ENCODE assay signal across 20 cellular contexts in the genomic region with DNA sequence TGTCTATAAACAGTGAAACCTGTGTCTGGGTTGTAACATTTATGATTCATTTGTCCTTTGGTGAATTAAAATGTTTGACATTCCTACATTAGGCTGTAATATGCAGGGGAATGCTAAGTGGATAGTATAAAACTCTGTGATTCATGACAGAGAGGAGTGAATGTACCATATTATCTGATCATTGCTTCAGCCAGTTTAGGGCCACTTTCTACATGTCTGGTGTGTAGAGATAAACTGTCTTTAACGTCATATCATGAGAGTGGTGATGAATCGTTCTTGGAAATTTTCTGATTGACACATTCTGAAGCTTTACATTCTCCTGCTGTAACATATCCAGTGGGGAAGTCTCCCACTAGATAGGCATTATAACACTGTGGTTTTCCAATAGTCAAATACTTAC.
DNase-seq lines count a peak whose midpoint lies in the region; ATAC-seq, FAIRE-seq and TF ChIP-seq lines count a peak whose summit lies in the region.
"Had no signal": no experiment of that assay in that cellular context is flagged by ENCODE, and none has a peak within 500 bp of the region (broad histone marks: within the 10 kb centered on the region; RNA-seq: fewer than 3 reads in every experiment).

No MANE protein-coding gene starts in this region.

- 83% methylated on average over 2 of the region's 2 CpGs; no CpG with 5 or more reads in 1 of the 2 experiments for WGBS in H1 (ENCODE audit: extremely low coverage in 1 of 2, insufficient coverage in 1 of 2, insufficient read length in 1 of 2, insufficient replicate concordance in 2 of 2, low coverage in 1 of 2, low lambda C conversion rate in 2 of 2, missing lambda C conversion rate in 1 of 2), 2 experiments

- no peak overlapping the region for H2BK20ac ChIP-seq in H1 (ENCODE audit: low read length)

- H4K5ac ChIP-seq in H1 (ENCODE audit: insufficient read length, low read depth, low read length): no peak overlapping the region

- H3K56ac ChIP-seq in H1 (replicated peaks; ENCODE audit: insufficient read length, low read depth, low read length): no peak overlapping the region

- H3K14ac ChIP-seq in H1 (ENCODE audit: insufficient read length): no peak overlapping the region

- no peaks in the 10 kb centered on the region for H3K9me3 ChIP-seq in H1 (ENCODE audit: insufficient read depth in 2 of 2, low read depth in 1 of 2, low read length in 1 of 2)
- H3K9me3 ChIP-seq: right lobe of liver had no signal

- ATAC-seq in activated T-helper 17 cell treated with anti-CD3 and anti-CD28 coated beads, Interleukin-2, amount 50 U/mL, for 72 hours (replicated peaks): no peak
- no peak for ATAC-seq in GM19455 (IDR thresholded peaks at IDR 0.05; ENCODE audit: unreplicated experiment)
- ATAC-seq: right lobe of liver; stimulated activated naive CD8-positive, alpha-beta T cell treated with anti-CD3 and anti-CD28 coated beads, Interleukin-15, amount 100 ng/mL, for 72 hours had no signal

- H2AK5ac ChIP-seq in H1 (ENCODE audit: low read depth, low read length): no peak overlapping the region

- no peaks in the 10 kb centered on the region for H3K27me3 ChIP-seq in H1 (replicated peaks in 1 of 4; ENCODE audit: control insufficient read depth in 3 of 4, extremely low read depth in 1 of 4, insufficient read depth in 3 of 4, low read length in 3 of 4)
- H3K27me3 ChIP-seq: right lobe of liver had no signal

- H3K36me3 ChIP-seq in H1 (ENCODE audit: control insufficient read depth in 2 of 4, insufficient read depth in 4 of 4, low read length in 3 of 4): no peaks in the 10 kb centered on the region
- H3K36me3 ChIP-seq: right lobe of liver had no signal

- H3K23me2 ChIP-seq in H1 (ENCODE audit: low read depth, low read length): no peaks in the 10 kb centered on the region

- no peak overlapping the region for H3K18ac ChIP-seq in H1 (ENCODE audit: extremely low read depth, low read length)

- H2AFZ ChIP-seq in H1 (ENCODE audit: low read length): no peak overlapping the region

- POLR2A ChIA-PET in H1 (lab: Charles Lee; ENCODE audit: partially characterized antibody): no interaction called here

- no peak overlapping the region for H2BK15ac ChIP-seq in H1 (ENCODE audit: low read length)

- H3K4me2 ChIP-seq in H1 (ENCODE audit: insufficient read depth in 1 of 2, low read depth in 2 of 2, low read length in 2 of 2): no peak overlapping the region

- no peak overlapping the region for H3K27ac Mint-ChIP-seq in activated T-helper 17 cell treated with anti-CD3 and anti-CD28 coated beads, Interleukin-2, amount 50 U/mL, for 72 hours
- H3K27ac Mint-ChIP-seq: CD4-positive, alpha-beta T cell; stimulated activated naive CD8-positive, alpha-beta T cell treated with anti-CD3 and anti-CD28 coated beads, Interleukin-15, amount 100 ng/mL, for 72 hours had no signal

- H3K79me2 ChIP-seq in H1 (ENCODE audit: control insufficient read depth in 1 of 2, insufficient read depth in 2 of 2, low read length in 2 of 2): no peaks in the 10 kb centered on the region

- no peaks in the 10 kb centered on the region for H4K20me1 ChIP-seq in H1 (replicated peaks in 1 of 2; ENCODE audit: control insufficient read depth in 1 of 2, insufficient read depth in 2 of 2, low read length in 2 of 2)

- H3K27ac ChIP-seq in H1 (ENCODE audit: low read depth, low read length): no peak overlapping the region
- H3K27ac ChIP-seq: right lobe of liver had no signal

- peak; percentile 55 for DNase-seq in HCEC 1CT
- peak; percentile 1 for DNase-seq in SK-N-DZ (ENCODE audit: low spot score)
- DNase-seq in H1 (ENCODE audit: low read depth in 1 of 2, low spot score in 2 of 2): no peak
- peak; percentile 24 for DNase-seq in non-pigmented ciliary epithelial cell (ENCODE audit: low read depth)
- no peak for DNase-seq in DMS53 treated with DMSO at 0.1 percent for 48 hours (lab: John Stamatoyannopoulos, UW; ENCODE audit: unreplicated experiment)
- DNase-seq in head of caudate nucleus: no peak
- DNase-seq: activated CD4-positive, alpha-beta T cell treated with anti-CD3 and anti-CD28 coated beads for 48 hours; activated CD8-positive, alpha-beta memory T cell treated with anti-CD3 and anti-CD28 coated beads, Interleukin-2, amount 50 U/mL, for 48 hours; activated gamma-delta T cell; amniotic stem cell; CD4-positive, alpha-beta T cell; DMS79; GOT3; left cardiac atrium; NCI-H748 treated with DMSO at 0.1 percent for 48 hours; right lobe of liver; stimulated activated CD4-positive, alpha-beta T cell treated with anti-CD3 and anti-CD28 coated beads, Interleukin-1b, Interleukin-23, amount 100 ng/mL, for 48 hours; stimulated activated naive CD8-positive, alpha-beta T cell treated with anti-CD3 and anti-CD28 coated beads, Interleukin-15, amount 100 ng/mL, for 72 hours had no signal

- H3K4ac ChIP-seq in H1 (replicated peaks; ENCODE audit: insufficient read length, low read depth, low read length): no peak overlapping the region

- no peaks in the 10 kb centered on the region for H3K79me1 ChIP-seq in H1 (ENCODE audit: low read depth, low read length)

- peak overlapping the region; percentile 47 for H3K23ac ChIP-seq in H1 (ENCODE audit: insufficient read length)

- FAIRE-seq in H1 (lab: Jason Lieb, UNC): no peak

- TF ChIP-seq RAD21 in H1 (IDR thresholded peaks at IDR 0.05 in 1 of 2, conservative IDR thresholded peaks at IDR 0.05 in 1 of 2; ENCODE audit: low read depth in 2 of 2, low read length in 2 of 2): no peak

- H3K4me3 Mint-ChIP-seq in activated T-helper 17 cell treated with anti-CD3 and anti-CD28 coated beads, Interleukin-2, amount 50 U/mL, for 72 hours: no peak overlapping the region
- H3K4me3 Mint-ChIP-seq: CD4-positive, alpha-beta T cell; stimulated activated naive CD8-positive, alpha-beta T cell treated with anti-CD3 and anti-CD28 coated beads, Interleukin-15, amount 100 ng/mL, for 72 hours had no signal

- H4K8ac ChIP-seq in H1 (ENCODE audit: extremely low read depth, insufficient read depth, low read length): no peak overlapping the region

- CTCF ChIA-PET in H1 (lab: Charles Lee; ENCODE audit: partially characterized antibody): no interaction called here

- no peaks in the 10 kb centered on the region for H3K4me1 ChIP-seq in H1 (replicated peaks in 1 of 4; ENCODE audit: control insufficient read depth in 3 of 4, insufficient read depth in 4 of 4, low read length in 3 of 4)
- H3K4me1 ChIP-seq: right lobe of liver had no signal

- no peaks in the 10 kb centered on the region for H3K36me3 Mint-ChIP-seq in activated T-helper 17 cell treated with anti-CD3 and anti-CD28 coated beads, Interleukin-2, amount 50 U/mL, for 72 hours (ENCODE audit: low read depth)

- no peak overlapping the region for H2BK120ac ChIP-seq in H1 (replicated peaks; ENCODE audit: low read depth, low read length)

- no peaks in the 10 kb centered on the region for H3K4me1 Mint-ChIP-seq in activated T-helper 17 cell treated with anti-CD3 and anti-CD28 coated beads, Interleukin-2, amount 50 U/mL, for 72 hours
- H3K4me1 Mint-ChIP-seq: stimulated activated naive CD8-positive, alpha-beta T cell treated with anti-CD3 and anti-CD28 coated beads, Interleukin-15, amount 100 ng/mL, for 72 hours had no signal

- TF ChIP-seq CTCF in H1 (IDR thresholded peaks at IDR 0.05; ENCODE audit: control extremely low read depth in 1 of 3, insufficient read depth in 1 of 3, low read depth in 1 of 3, low read length in 3 of 3): no peak

- H3K9ac ChIP-seq in H1 (replicated peaks in 1 of 4; ENCODE audit: extremely low read depth in 1 of 4, low read depth in 3 of 4, low read length in 3 of 4): no peak overlapping the region

- intact Hi-C loops in head of caudate nucleus (cut with DNase I): no loop called here

- TF ChIP-seq EP300 in H1 (IDR thresholded peaks at IDR 0.05; ENCODE audit: borderline replicate concordance in 1 of 2, low read depth in 2 of 2, low read length in 2 of 2): no peak

- H3K4me3 ChIP-seq in H1 (ENCODE audit: extremely low read depth in 1 of 4, insufficient read depth in 2 of 4, low read depth in 3 of 4, low read length in 4 of 4): no peak overlapping the region
- H3K4me3 ChIP-seq: right lobe of liver had no signal

- no peak overlapping the region for H2BK12ac ChIP-seq in H1 (ENCODE audit: low read depth, low read length)

- no peak overlapping the region for H2BK5ac ChIP-seq in H1 (ENCODE audit: low read depth, low read length)

- no peaks in the 10 kb centered on the region for H3K27me3 Mint-ChIP-seq in activated T-helper 17 cell treated with anti-CD3 and anti-CD28 coated beads, Interleukin-2, amount 50 U/mL, for 72 hours
- H3K27me3 Mint-ChIP-seq: CD4-positive, alpha-beta T cell; stimulated activated naive CD8-positive, alpha-beta T cell treated with anti-CD3 and anti-CD28 coated beads, Interleukin-15, amount 100 ng/mL, for 72 hours had no signal

- TF ChIP-seq POLR2A in H1 (IDR thresholded peaks at IDR 0.05; ENCODE audit: control extremely low read depth in 1 of 2, low read depth in 2 of 2, low read length in 2 of 2): no peak

- H3K9me3 Mint-ChIP-seq in activated T-helper 17 cell treated with anti-CD3 and anti-CD28 coated beads, Interleukin-2, amount 50 U/mL, for 72 hours: peaks cover 3% of the 10 kb centered on the region

- H4K91ac ChIP-seq in H1 (replicated peaks; ENCODE audit: insufficient read length, low read length): no peak overlapping the region

TF ChIP-seq in H1, 55 proteins besides CTCF, POLR2A, EP300 and RAD21:
- TF ChIP-seq SIRT6 (IDR thresholded peaks at IDR 0.05; ENCODE audit: low read length) (no peak), SRF (IDR thresholded peaks at IDR 0.05; ENCODE audit: low read depth, low read length) (no peak), MAX (IDR thresholded peaks at IDR 0.05) (no peak), CREB1 (IDR thresholded peaks at IDR 0.05) (no peak), HDAC6 (IDR thresholded peaks at IDR 0.05; ENCODE audit: low read depth, low read length) (no peak), CBX8 (IDR thresholded peaks at IDR 0.05; ENCODE audit: borderline replicate concordance, low read depth, low read length) (no peak), NRF1 (IDR thresholded peaks at IDR 0.05; ENCODE audit: low read depth, low read length) (no peak)

Comparison
In these comparisons a context has a peak if more than half of its experiments do, and no peak if none do; other contexts are left out.
1. DNase-seq: peak in HCEC 1CT (single experiment), SK-N-DZ (single experiment) and non-pigmented ciliary epithelial cell (single experiment); none in H1 (0 of 2), DMS53 treated with DMSO at 0.1 percent for 48 hours (single experiment) and head of caudate nucleus (0 of 42).